In genomic region chr2:84947010-84947593, GRCh38 we compare ENCODE assay signal across 1 cellular context.
TF ChIP-seq lines count a peak whose summit lies in the region.

No MANE protein-coding gene starts in this region.

TF ChIP-seq in H1, 55 proteins besides CTCF, POLR2A, EP300 and RAD21:
- TF ChIP-seq CBX8 (IDR thresholded peaks at IDR 0.05; ENCODE audit: borderline replicate concordance, low read depth, low read length) (no peak), KDM5A (IDR thresholded peaks at IDR 0.05; ENCODE audit: low read length) (no peak), PHF8 (conservative IDR thresholded peaks at IDR 0.05; ENCODE audit: low read depth, low read length) (no peak), SUZ12 (IDR thresholded peaks at IDR 0.05; ENCODE audit: low read length) (no peak), CREB1 (IDR thresholded peaks at IDR 0.05) (no peak), POLR2AphosphoS5 (IDR thresholded peaks at IDR 0.05; ENCODE audit: low read depth, low read length) (no peak), TBP (IDR thresholded peaks at IDR 0.05; ENCODE audit: low read depth, low read length) (no peak), SIX5 (IDR thresholded peaks at IDR 0.05; ENCODE audit: low read depth, low read length) (no peak), ZNF274 (IDR thresholded peaks at IDR 0.05; ENCODE audit: borderline replicate concordance, extremely low read depth, low read length) (no peak), USF2 (IDR thresholded peaks at IDR 0.05; ENCODE audit: low read length) (no peak), HDAC2 (IDR thresholded peaks at IDR 0.05; ENCODE audit: borderline replicate concordance in 1 of 2, low read depth in 2 of 2, low read length in 2 of 2) (no peak), NANOG (IDR thresholded peaks at IDR 0.05; ENCODE audit: insufficient read depth, low read depth, low read length, poor library complexity, severe bottlenecking) (no peak)
- TF ChIP-seq, protein P1, sequence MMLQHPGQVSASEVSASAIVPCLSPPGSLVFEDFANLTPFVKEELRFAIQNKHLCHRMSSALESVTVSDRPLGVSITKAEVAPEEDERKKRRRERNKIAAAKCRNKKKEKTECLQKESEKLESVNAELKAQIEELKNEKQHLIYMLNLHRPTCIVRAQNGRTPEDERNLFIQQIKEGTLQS (IDR thresholded peaks at IDR 0.05; ENCODE audit: insufficient read depth, low read depth, low read length), result no peak
TF ChIP-seq in H1: peak in this region for 0.
